ENCODE assay signal across 1 cellular context in genomic region chr6:137903933-137904821, GRCh38.
A peak's percentile ranks its signal among the peaks of the same experiment; 100 is the strongest.
TF ChIP-seq lines count a peak whose summit lies in the region.

No MANE protein-coding gene starts in this region.

TF ChIP-seq in K562, 482 proteins besides CTCF, POLR2A, EP300 and RAD21 (continued from another document and continues in another):
- TF ChIP-seq ZNF449 (CRISPR knock-in tag; IDR thresholded peaks at IDR 0.05) (no peak), ZFP30 (CRISPR knock-in tag; IDR thresholded peaks at IDR 0.05; ENCODE audit: borderline replicate concordance) (no peak), CBX1 (IDR thresholded peaks at IDR 0.05; ENCODE audit: low read depth) (no peak; the same call in 1 of the 2 replicates), ID3 (CRISPR knock-in tag; IDR thresholded peaks at IDR 0.05) (0 out of 2 replicates have a peak, but pooled peaks have one; percentile 20), ID3 (tag; IDR thresholded peaks at IDR 0.05) (peak; percentile 44; the same call in 1 of the 2 replicates), HEY1 (CRISPR knock-in tag; IDR thresholded peaks at IDR 0.05; ENCODE audit: borderline replicate concordance) (no peak), KLF13 (tag; IDR thresholded peaks at IDR 0.05; ENCODE audit: borderline replicate concordance, low read depth) (no peak), ZBED1 (IDR thresholded peaks at IDR 0.05) (no peak), HDGF (IDR thresholded peaks at IDR 0.05) (no peak), ZNF280B (CRISPR knock-in tag; IDR thresholded peaks at IDR 0.05) (no peak), TSHZ1 (CRISPR knock-in tag; IDR thresholded peaks at IDR 0.05) (peak; percentile 50; the same call in 1 of the 2 replicates), HES1 (IDR thresholded peaks at IDR 0.05; ENCODE audit: low read depth) (no peak), SMAD4 (CRISPR knock-in tag; conservative IDR thresholded peaks at IDR 0.05) (no peak; the same call in 1 of the 2 replicates), GTF2E2 (tag; IDR thresholded peaks at IDR 0.05) (peak; percentile 51; the same call in 1 of the 2 replicates), NFIX (CRISPR knock-in tag; IDR thresholded peaks at IDR 0.05; ENCODE audit: low read depth) (no peak), ZNF212 (CRISPR knock-in tag; IDR thresholded peaks at IDR 0.05) (no peak), HSF4 (CRISPR knock-in tag; IDR thresholded peaks at IDR 0.05; ENCODE audit: borderline replicate concordance) (peak; percentile 75; the same call in 1 of the 2 replicates), U2AF2 (optimal IDR thresholded peaks at IDR 0.05; ENCODE audit: low read depth, low read length) (no peak), ZNF239 (CRISPR knock-in tag; IDR thresholded peaks at IDR 0.05) (peak; percentile 59; the same call in 1 of the 2 replicates), NFRKB (IDR thresholded peaks at IDR 0.05; ENCODE audit: low read depth) (no peak; the same call in 1 of the 2 replicates), XRCC4 (IDR thresholded peaks at IDR 0.05; ENCODE audit: extremely low read depth, insufficient read depth, insufficient read length) (no peak), ZNF592 (IDR thresholded peaks at IDR 0.05) (peak; percentile 81), SIN3B (IDR thresholded peaks at IDR 0.05; ENCODE audit: low read depth) (no peak), CEBPG (CRISPR knock-in tag; IDR thresholded peaks at IDR 0.05) (peak; percentile 100), CEBPG (tag; conservative IDR thresholded peaks at IDR 0.05 in 1 of 2, IDR thresholded peaks at IDR 0.05 in 1 of 2) (peak; percentile 100), JUNB (CRISPR knock-in tag; conservative IDR thresholded peaks at IDR 0.05) (peak; percentile 79), SRSF1 (IDR thresholded peaks at IDR 0.05; ENCODE audit: low read depth, low read length) (no peak), CBX2 (IDR thresholded peaks at IDR 0.05; ENCODE audit: insufficient read depth, low read length, poor library complexity, severe bottlenecking) (no peak), SIN3A (IDR thresholded peaks at IDR 0.05; ENCODE audit: borderline replicate concordance in 2 of 2, control insufficient read depth in 1 of 2, low read depth in 2 of 2, low read length in 2 of 2) (no peak), ZFP36 (IDR thresholded peaks at IDR 0.05; ENCODE audit: low read depth, low read length, partially characterized antibody) (peak; percentile 13), ZNF124 (CRISPR knock-in tag; IDR thresholded peaks at IDR 0.05) (no peak), MCM3 (IDR thresholded peaks at IDR 0.05) (no peak), MAFF (IDR thresholded peaks at IDR 0.05; ENCODE audit: low read length) (no peak), ZNF584 (CRISPR knock-in tag; IDR thresholded peaks at IDR 0.05; ENCODE audit: low read depth) (peak; percentile 90), FOS (IDR thresholded peaks at IDR 0.05; ENCODE audit: extremely low read depth, insufficient read length) (no peak), HMBOX1 (IDR thresholded peaks at IDR 0.05) (peak; percentile 99), BCLAF1 (IDR thresholded peaks at IDR 0.05; ENCODE audit: borderline replicate concordance in 1 of 2, control insufficient read depth in 1 of 2, low read depth in 2 of 2, low read length in 1 of 2) (no peak)
